Comparison of ENCODE assay signal across 1 cellular context in genomic region chr13:110333837-110334236, GRCh38.
TF ChIP-seq lines count a peak whose summit lies in the region.

No MANE protein-coding gene starts in this region.

TF ChIP-seq in WTC11, 78 proteins besides CTCF, POLR2A, EP300 and RAD21:
- TF ChIP-seq ARID4B (CRISPR knock-in tag; IDR thresholded peaks at IDR 0.05; ENCODE audit: borderline replicate concordance): no peak
- no peak for TF ChIP-seq ELF4 (CRISPR knock-in tag; IDR thresholded peaks at IDR 0.05; ENCODE audit: low read depth)
- no peak for TF ChIP-seq ZSCAN18 (CRISPR knock-in tag; IDR thresholded peaks at IDR 0.05)
- no peak for TF ChIP-seq SOX15 (CRISPR knock-in tag; IDR thresholded peaks at IDR 0.05)
- TF ChIP-seq E2F4 (CRISPR knock-in tag; IDR thresholded peaks at IDR 0.05; ENCODE audit: borderline replicate concordance, low read depth): no peak
- no peak for TF ChIP-seq NFATC4 (CRISPR knock-in tag; IDR thresholded peaks at IDR 0.05)
- TF ChIP-seq MXD4 (CRISPR knock-in tag; IDR thresholded peaks at IDR 0.05; ENCODE audit: borderline replicate concordance): no peak
- TF ChIP-seq ZNF317 (CRISPR knock-in tag; IDR thresholded peaks at IDR 0.05; ENCODE audit: borderline replicate concordance, low read depth): no peak
- TF ChIP-seq ATF1 (CRISPR knock-in tag; IDR thresholded peaks at IDR 0.05): no peak
- no peak for TF ChIP-seq TCF7 (CRISPR knock-in tag; IDR thresholded peaks at IDR 0.05; ENCODE audit: low read depth)
- no peak for TF ChIP-seq NFE2L1 (CRISPR knock-in tag; IDR thresholded peaks at IDR 0.05)
- TF ChIP-seq IRF2 (CRISPR knock-in tag; IDR thresholded peaks at IDR 0.05; ENCODE audit: borderline replicate concordance, low read depth): no peak
- TF ChIP-seq SMAD4 (CRISPR knock-in tag; IDR thresholded peaks at IDR 0.05): no peak
- no peak for TF ChIP-seq EMX1 (CRISPR knock-in tag; IDR thresholded peaks at IDR 0.05)
- TF ChIP-seq ZNF532 (CRISPR knock-in tag; IDR thresholded peaks at IDR 0.05; ENCODE audit: borderline replicate concordance): no peak
- no peak for TF ChIP-seq NR1H2 (CRISPR knock-in tag; IDR thresholded peaks at IDR 0.05)
- no peak for TF ChIP-seq STAT6 (CRISPR knock-in tag; conservative IDR thresholded peaks at IDR 0.05; ENCODE audit: low read depth)
- TF ChIP-seq ZNF671 (CRISPR knock-in tag; IDR thresholded peaks at IDR 0.05): no peak
